8 cellular contexts compared by ENCODE assay signal in the genomic region with DNA sequence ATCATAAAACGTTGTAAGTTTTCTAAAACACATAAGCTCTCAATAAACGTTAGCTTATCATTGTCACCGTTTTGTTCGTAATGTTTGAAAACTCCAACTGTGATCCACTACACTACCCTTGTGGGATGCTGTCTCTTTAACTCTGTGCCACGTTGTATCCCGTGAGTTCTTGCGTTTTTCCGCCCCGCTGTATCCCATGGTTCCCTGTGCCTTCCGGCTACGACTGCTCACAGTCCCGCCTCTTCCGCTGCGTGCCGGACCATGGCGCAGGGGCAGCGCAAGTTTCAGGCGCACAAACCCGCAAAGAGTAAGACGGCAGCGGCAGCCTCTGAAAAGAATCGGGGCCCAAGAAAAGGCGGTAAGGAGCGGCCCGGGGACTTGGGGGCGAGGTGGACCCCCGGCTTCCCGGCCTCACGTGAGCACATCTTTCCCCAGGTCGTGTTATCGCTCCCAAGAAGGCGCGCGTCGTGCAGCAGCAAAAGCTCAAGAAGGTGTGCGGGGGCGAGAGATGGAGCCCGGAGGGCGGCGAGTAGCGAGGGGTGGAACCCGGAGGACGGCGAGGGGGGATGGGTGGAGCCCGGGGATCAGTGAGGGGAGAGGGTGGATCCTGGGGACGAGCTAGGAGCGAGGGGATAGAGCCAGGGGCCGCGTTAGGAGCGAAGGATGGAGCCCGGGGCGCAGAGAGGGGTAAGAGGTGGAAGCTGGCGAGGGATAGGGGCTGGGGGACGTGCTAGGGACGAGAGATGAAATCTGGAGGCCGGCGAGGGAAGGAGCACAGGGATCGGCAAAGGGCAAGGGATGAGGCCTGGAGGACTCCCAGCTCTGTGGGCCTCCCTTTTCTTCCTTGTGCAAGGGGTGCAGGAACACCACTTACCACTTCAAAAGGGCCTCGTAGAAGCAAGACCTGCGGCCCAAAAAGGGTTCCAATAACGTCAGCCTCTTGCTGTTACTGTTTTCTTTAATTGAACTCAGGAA. TPM values are rescaled to one million over a fixed set of nuclear protein-coding genes. Genes with fewer than 3 reads are reported as not detected.
DNase-seq lines count a peak whose midpoint lies in the region; ATAC-seq and TF ChIP-seq lines count a peak whose summit lies in the region.

A gene (plus strand): TSS at position 240 of the 975 bp plus-strand sequence. CDS start 22 bp downstream, at position 262.

- peak; percentile 86 for ATAC-seq in GM19043 (IDR thresholded peaks at IDR 0.05; ENCODE audit: low read depth, unreplicated experiment)
- peak; percentile 85 for ATAC-seq in HG03378 (IDR thresholded peaks at IDR 0.05; ENCODE audit: unreplicated experiment)

- peak within 1 kb of the TSS; percentile 93 for H3K4me3 ChIP-seq in AG10803 (ENCODE audit: low read length)

- peak; percentile 89 for DNase-seq in AG10803 (ENCODE audit: low read depth)
- peak; percentile 83 for DNase-seq in NCI-H460 (ENCODE audit: extremely low read depth, low read depth)
- peak; percentile 85 for DNase-seq in activated CD4-positive, CD25-positive, alpha-beta regulatory T cell treated with anti-CD3 and anti-CD28 coated beads, Interleukin-2, amount 50 U/mL, for 72 hours
- DNase-seq in cerebellar nuclear complex (lab: John Stamatoyannopoulos, UW): peak; percentile 43 to 81
- DNase-seq in islet precursor cell: peak; percentile 92
- DNase-seq in stimulated activated CD4-positive, alpha-beta T cell treated with anti-CD3 and anti-CD28 coated beads, Interleukin-12 subunit alpha, Interleukin-12 subunit beta, amount 100 ng/mL, for 48 hours (ENCODE audit: low read depth in 2 of 3, low spot score in 1 of 3): peak; percentile 75 to 85 (median 76)

- no peak; the same call in 1 of the 2 replicates for TF ChIP-seq CTCF in AG10803 (conservative IDR thresholded peaks at IDR 0.05; ENCODE audit: low read length)

RNA-seq across cellular contexts. Expression of the gene that starts here (rescaled TPM):
- total RNA-seq in NCI-H460 (2014; rRNA removed; shearing (Covaris generic)): 87.5 and 121 TPM in 2 replicates
- 36.4 and 67.5 TPM in 2 replicates for polyA plus RNA-seq in NCI-H460 (2014; cell fraction: nucleus; rRNA removed)

Comparison
In these comparisons a context has a peak if more than half of its experiments do, and no peak if none do; other contexts are left out.
1. Peak in every context shown above with its lines: DNase-seq, ATAC-seq and H3K4me3 ChIP-seq.